In the genomic region with DNA sequence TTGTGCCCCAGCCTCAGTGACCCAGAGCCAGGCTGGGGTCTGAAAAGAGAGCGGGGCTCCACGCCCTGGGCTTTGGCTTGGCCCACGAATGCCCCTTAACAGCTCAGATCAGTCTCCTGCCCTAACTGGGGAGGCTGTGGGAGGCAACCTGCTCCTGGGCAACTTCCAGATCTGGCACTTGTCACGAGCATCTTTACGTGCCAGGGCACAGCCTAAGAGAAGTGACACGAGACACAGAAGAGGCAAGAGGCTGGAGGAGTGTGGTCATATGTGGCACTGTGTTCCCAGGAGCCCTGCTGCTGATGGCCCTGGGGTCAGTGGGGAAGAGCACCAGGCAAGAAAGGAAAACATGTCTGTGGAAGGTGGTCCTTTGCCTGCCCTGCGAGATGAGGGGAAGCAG, we compare ENCODE assay signal across 16 cellular contexts.
"Had no signal": no experiment of that assay in that cellular context is flagged by ENCODE, and none has a peak within 500 bp of the region (broad histone marks: within the 10 kb centered on the region; RNA-seq: fewer than 3 reads in every experiment).

No MANE protein-coding gene starts in this region.

- H3K27me3 ChIP-seq: hepatocyte, pancreas had no signal

- H3K9me3 ChIP-seq: pancreas, SK-N-SH, spleen had no signal

- H3K4me1 ChIP-seq: pancreas, spleen had no signal

- H3K4me2 ChIP-seq: hepatocyte, SK-N-SH had no signal

- H3K36me3 ChIP-seq: pancreas, spleen had no signal

- H3K4me3 ChIP-seq: hepatocyte, lung, pancreas, spleen had no signal

- H2AFZ ChIP-seq: hepatocyte had no signal

- H3K27ac ChIP-seq: pancreas, spleen had no signal

- H3K9ac ChIP-seq: SK-N-SH had no signal

- DNase-seq: activated CD4-positive, alpha-beta T cell treated with anti-CD3 and anti-CD28 coated beads, Interleukin-2, amount 10 ng/mL, durations not matched to agents 7 days and 5 days; activated gamma-delta T cell treated with Interleukin-2 at 50 U/mL for 16 hours; activated naive CD8-positive, alpha-beta T cell treated with anti-CD3 and anti-CD28 coated beads, Interleukin-2, amount 10 ng/mL, durations not matched to agents 7 days and 5 days; activated T-cell treated with anti-CD3 and anti-CD28 coated beads, Interleukin-2, amount 50 U/mL, for 48 hours; anterior cingulate cortex; endodermal cell; erythroblast; naive B cell; pancreas; SK-N-SH; spleen; stimulated activated CD4-positive, alpha-beta T cell treated with anti-CD3 and anti-CD28 coated beads, Interleukin-1b, Interleukin-23, amount 100 ng/mL, for 48 hours; stimulated activated naive B cell treated with anti-CD40 and anti-IgM and Interleukin-4, amounts not matched to agents 10 μg/mL and 1 μg/mL and 100 μg/mL, for 72 hours; substantia nigra had no signal

- FAIRE-seq: pancreas had no signal

- ATAC-seq: stimulated activated naive B cell treated with anti-CD40 and anti-IgM and Interleukin-4, amounts not matched to agents 10 μg/mL and 1 μg/mL and 100 μg/mL, for 72 hours had no signal
